ENCODE assay signal across 9 cellular contexts in genomic region chr15:52217186-52217585, GRCh38. TPM values are rescaled to one million over a fixed set of nuclear protein-coding genes. Genes with fewer than 3 reads are reported as not detected.
DNase-seq lines count a peak whose midpoint lies in the region; ATAC-seq, FAIRE-seq and TF ChIP-seq lines count a peak whose summit lies in the region.
"Had no signal": no experiment of that assay in that cellular context is flagged by ENCODE, and none has a peak within 500 bp of the region (broad histone marks: within the 10 kb centered on the region; RNA-seq: fewer than 3 reads in every experiment).

No MANE protein-coding gene starts in this region.

- H3K4me2 ChIP-seq in GM12878 (ENCODE audit: control insufficient read depth, insufficient read depth): no peak overlapping the region

- H3K4me1 Mint-ChIP-seq in stimulated activated effector memory CD8-positive, alpha-beta T cell treated with anti-CD3 and anti-CD28 coated beads, Interleukin-12 subunit alpha, Interleukin-12 subunit beta, amount 100 ng/mL, for 72 hours: peaks cover 20% of the 10 kb centered on the region

- H3K4me3 ChIP-seq in LNCaP clone FGC (ENCODE audit: low read depth, low read length) (no peak overlapping the region), GM12878 (no peak overlapping the region), pancreas (no peak overlapping the region)

- peaks cover 15% of the 10 kb centered on the region for H3K4me1 ChIP-seq in GM12878 (ENCODE audit: control insufficient read depth, insufficient read depth, low read length)
- H3K4me1 ChIP-seq in pancreas: no peaks in the 10 kb centered on the region

- 45% methylated on average over 10 of the region's 10 CpGs for WGBS in GM12878 (ENCODE audit: insufficient coverage, insufficient replicate concordance, low lambda C conversion rate, missing lambda C conversion rate)
- WGBS in pancreas, 2 donors: 63 to 64% methylated on average over 10 of the region's 10 CpGs

- no peaks in the 10 kb centered on the region for H3K9me3 Mint-ChIP-seq in stimulated activated effector memory CD8-positive, alpha-beta T cell treated with anti-CD3 and anti-CD28 coated beads, Interleukin-12 subunit alpha, Interleukin-12 subunit beta, amount 100 ng/mL, for 72 hours

- peak; percentile 74 for ATAC-seq in GM12878
- ATAC-seq in pancreas: peak; percentile 56 to 81 (median 74)
- no peak for ATAC-seq in stimulated activated effector memory CD8-positive, alpha-beta T cell treated with anti-CD3 and anti-CD28 coated beads, Interleukin-12 subunit alpha, Interleukin-12 subunit beta, amount 100 ng/mL, for 72 hours

- RAD21 ChIA-PET in GM12878 (lab: Charles Lee; ENCODE audit: unreplicated experiment): interaction anchor here (0.9 to 2.5 kb wide), 12 partner anchors 9 to 518 kb away, joined by 3 to 40 read pairs (median 4); no protein-coding TSS in a partner anchor

- TF ChIP-seq CTCF in LNCaP clone FGC (IDR thresholded peaks at IDR 0.05; ENCODE audit: control insufficient read depth, extremely low read depth, insufficient read depth): peak; percentile 70
- TF ChIP-seq CTCF in GM12878 (IDR thresholded peaks at IDR 0.05 in 2 of 3, conservative IDR thresholded peaks at IDR 0.05 in 1 of 3; ENCODE audit: control insufficient read depth in 2 of 3, extremely low read depth in 1 of 3, insufficient read depth in 1 of 3, low read depth in 3 of 3, low read length in 3 of 3): peak; percentile 57 to 73 (median 58)
- no peak for TF ChIP-seq CTCF in pancreas (IDR thresholded peaks at IDR 0.05)

- POLR2A ChIA-PET in GM12878 (lab: Charles Lee): interaction anchor here (1.0 to 1.2 kb wide), 2 partner anchors 10 to 16 kb away, joined by 3 read pairs; no protein-coding TSS in a partner anchor

- peak; percentile 69 for FAIRE-seq in GM12878 (lab: Jason Lieb, UNC)
- no peak for FAIRE-seq in pancreas (lab: Jason Lieb, UNC)

- intact Hi-C loops in GM12878 (cut with micrococcal nuclease; ENCODE audit: unreplicated experiment) (no loop called here), pancreas (cut with DNase I) (no loop called here)

- H4K20me1 ChIP-seq in GM12878 (ENCODE audit: control insufficient read depth, insufficient read depth): no peaks in the 10 kb centered on the region

- H3K79me2 ChIP-seq in GM12878 (ENCODE audit: control insufficient read depth, insufficient read depth, low read length): no peaks in the 10 kb centered on the region

- peak; percentile 43; the same call in 1 of the 2 replicates for TF ChIP-seq RAD21 in GM12878 (IDR thresholded peaks at IDR 0.05; ENCODE audit: insufficient read depth, low read depth, low read length)

- TF ChIP-seq POLR2A in GM12878 (IDR thresholded peaks at IDR 0.05; ENCODE audit: low read depth, low read length): no peak

- CTCF ChIA-PET in GM12878 (lab: Yijun Ruan, JAX): interaction anchor here (0.6 to 6.7 kb wide), 27 partner anchors 9 to 518 kb away, joined by 3 to 207 read pairs (median 4); partner anchors contain the start of gene GNB5

- SMC1A ChIA-PET in GM12878 (lab: Charles Lee; ENCODE audit: uncharacterized antibody, unreplicated experiment): interaction anchor here (0.7 to 2.1 kb wide), 12 partner anchors 10 to 519 kb away, joined by 3 to 47 read pairs (median 5); no protein-coding TSS in a partner anchor

- no peak overlapping the region for H2AFZ ChIP-seq in GM12878 (ENCODE audit: control insufficient read depth, low read depth, low read length)

- DNase-seq in DMS53 (lab: John Stamatoyannopoulos, UW) (peak; percentile 14), DMS53 treated with DMSO at 0.1 percent for 48 hours (lab: John Stamatoyannopoulos, UW; ENCODE audit: unreplicated experiment) (no peak), LNCaP clone FGC (ENCODE audit: low read depth) (peak; percentile 81), GM12878 (ENCODE audit: low read depth, low spot score) (no peak), pancreas (peak in 3 of 6 donors; percentile 26 to 63 (median 44)), NCI-H2081 (lab: John Stamatoyannopoulos, UW) (no peak), EL (no peak)
- DNase-seq in stimulated activated effector memory CD8-positive, alpha-beta T cell treated with anti-CD3 and anti-CD28 coated beads, Interleukin-12 subunit alpha, Interleukin-12 subunit beta, amount 100 ng/mL, for 72 hours (ENCODE audit: low spot score in 2 of 2): no peak
- DNase-seq: NCI-H510A had no signal

- no peaks in the 10 kb centered on the region for H3K27me3 ChIP-seq in GM12878 (replicated peaks in 1 of 2; ENCODE audit: control insufficient read depth in 2 of 2, insufficient read depth in 2 of 2, low read length in 1 of 2)
- H3K27me3 ChIP-seq in pancreas: no peaks in the 10 kb centered on the region

- H3K36me3 ChIP-seq in GM12878 (ENCODE audit: control insufficient read depth in 2 of 2, insufficient read depth in 2 of 2, low read length in 1 of 2): no peaks in the 10 kb centered on the region
- peaks cover 7 to 87% (median 30%) of the 10 kb centered on the region in 3 donors for H3K36me3 ChIP-seq in pancreas

- no peak overlapping the region for H3K4me3 Mint-ChIP-seq in stimulated activated effector memory CD8-positive, alpha-beta T cell treated with anti-CD3 and anti-CD28 coated beads, Interleukin-12 subunit alpha, Interleukin-12 subunit beta, amount 100 ng/mL, for 72 hours

- no peak overlapping the region for H3K27ac Mint-ChIP-seq in stimulated activated effector memory CD8-positive, alpha-beta T cell treated with anti-CD3 and anti-CD28 coated beads, Interleukin-12 subunit alpha, Interleukin-12 subunit beta, amount 100 ng/mL, for 72 hours

- H3K9me3 ChIP-seq in GM12878 (replicated peaks; ENCODE audit: control insufficient read depth, insufficient read depth, low read length): no peaks in the 10 kb centered on the region
- H3K9me3 ChIP-seq in pancreas: no peaks in the 10 kb centered on the region

- no peaks in the 10 kb centered on the region for H3K36me3 Mint-ChIP-seq in stimulated activated effector memory CD8-positive, alpha-beta T cell treated with anti-CD3 and anti-CD28 coated beads, Interleukin-12 subunit alpha, Interleukin-12 subunit beta, amount 100 ng/mL, for 72 hours

- H3K27ac ChIP-seq in GM12878 (ENCODE audit: control insufficient read depth, insufficient read depth): no peak overlapping the region
- no peak overlapping the region for H3K27ac ChIP-seq in pancreas

- TF ChIP-seq EP300 in GM12878 (IDR thresholded peaks at IDR 0.05; ENCODE audit: borderline replicate concordance in 1 of 2, control insufficient read depth in 1 of 2, low read depth in 2 of 2, low read length in 2 of 2): no peak

- H3K9ac ChIP-seq in GM12878 (ENCODE audit: control insufficient read depth, insufficient read depth, low read length): no peak overlapping the region

- no TSS peak for BruUV-seq in GM12878 (replicated peaks; lab: Mats Ljungman, UMichigan)

- in situ Hi-C loops in GM12878 (cut with MboI): no loop called here

TF ChIP-seq in GM12878, 131 proteins besides CTCF, POLR2A, EP300 and RAD21 (continues in another document):
- TF ChIP-seq CBX5 (IDR thresholded peaks at IDR 0.05; ENCODE audit: low read depth): no peak
- TF ChIP-seq IRF3 (IDR thresholded peaks at IDR 0.05): no peak
- TF ChIP-seq MEF2B (IDR thresholded peaks at IDR 0.05; ENCODE audit: partially characterized antibody, poor library complexity, severe bottlenecking): no peak
- TF ChIP-seq SMC3 (IDR thresholded peaks at IDR 0.05; ENCODE audit: borderline replicate concordance, low read length): peak; percentile 45; the same call in 1 of the 2 replicates
- no peak for TF ChIP-seq PBX3 (IDR thresholded peaks at IDR 0.05; ENCODE audit: insufficient replicate concordance, low read depth, low read length)
- no peak for TF ChIP-seq KDM1A (IDR thresholded peaks at IDR 0.05; ENCODE audit: borderline replicate concordance)
- no peak for TF ChIP-seq TBL1XR1 (IDR thresholded peaks at IDR 0.05; ENCODE audit: low read depth, low read length)
- no peak for TF ChIP-seq MAX (IDR thresholded peaks at IDR 0.05; ENCODE audit: low read depth, low read length)

RNA-seq across cellular contexts. Expression of gene GNB5, which starts 26.0 kb away (rescaled TPM):
- total RNA-seq in GM12878 (2013; cell fraction: nucleolus; rRNA removed): 24.0 and 28.5 TPM in 2 replicates
- total RNA-seq in GM12878 (2014; rRNA removed): 16.8 and 18.4 TPM in 2 replicates
- total RNA-seq in GM12878 (2014; rRNA removed; fragmentation: Illumina TruSeq; extraction: Trizol): 10.0 and 10.4 TPM in 2 replicates
- total RNA-seq in GM12878 (2021): 16.8 and 16.9 TPM in 2 replicates
- 6.4 TPM for polyA plus RNA-seq in GM12878 (2011; ENCODE audit: low read depth)
- 11.3 and 14.6 TPM in 2 replicates for polyA plus RNA-seq in GM12878 (2011; rRNA removed)
- 17.2 and 19.4 TPM in 2 replicates for polyA plus RNA-seq in GM12878 (2011; cell fraction: cytosol; rRNA removed)
- polyA plus RNA-seq in GM12878 (2011; cell fraction: nucleus; rRNA removed): 10.7 and 15.2 TPM in 2 replicates
- polyA plus RNA-seq in GM12878 (2012): 10.1 and 11.5 TPM in 2 replicates
- polyA plus RNA-seq in GM12878 (2014; fragmentation: Illumina TruSeq; extraction: Trizol): 10.4 and 10.6 TPM in 2 replicates
- polyA plus RNA-seq in GM12878 (2014; fragmentation: Nextera tagmentation; extraction: Ambion mirVana): 1 to 10 TPM; 2.4 to 4.7 TPM
- polyA plus RNA-seq in GM12878 (2014; rRNA removed): 15.8 and 15.9 TPM in 2 replicates
- polyA plus RNA-seq in GM12878 (2016; fragmentation: Nextera tagmentation; extraction: Ambion mirVana): 10 to 100 TPM; 23.4 to 25.9 TPM
- 19.8 and 21.5 TPM in 2 replicates for polyA minus RNA-seq in GM12878 (2011; rRNA and poly(A)+ RNA removed)
- 5.9 and 9.5 TPM in 2 replicates for polyA minus RNA-seq in GM12878 (2011; cell fraction: cytosol; rRNA and poly(A)+ RNA removed)
- polyA minus RNA-seq in GM12878 (2011; cell fraction: nucleus; rRNA and poly(A)+ RNA removed): 8.0 and 14.6 TPM in 2 replicates
- total RNA-seq in pancreas: 10 to 100 TPM; 12.2 to 19.0 (median 15.6) TPM
- 10 to 100 TPM; 15.7 to 28.2 TPM for polyA plus RNA-seq in pancreas

Comparison
In these comparisons a context has a peak if more than half of its experiments do, and no peak if none do; other contexts are left out.
1. DNase-seq: peak in DMS53 (single experiment) and LNCaP clone FGC (single experiment); none in DMS53 treated with DMSO at 0.1 percent for 48 hours (single experiment), GM12878 (single experiment), NCI-H2081 (0 of 2), stimulated activated effector memory CD8-positive, alpha-beta T cell treated with anti-CD3 and anti-CD28 coated beads, Interleukin-12 subunit alpha, Interleukin-12 subunit beta, amount 100 ng/mL, for 72 hours (0 of 2) and EL (single experiment).
2. CTCF ChIP-seq: peak in LNCaP clone FGC (single experiment) and GM12878 (3 of 3); none in pancreas (0 of 4).